Comparison of ENCODE assay signal across 8 cellular contexts in genomic region chr10:102231357-102232318, GRCh38. TPM values are rescaled to one million over a fixed set of nuclear protein-coding genes. Genes with fewer than 3 reads are reported as not detected.
DNase-seq lines count a peak whose midpoint lies in the region; ATAC-seq, FAIRE-seq and TF ChIP-seq lines count a peak whose summit lies in the region.

No MANE protein-coding gene starts in this region.

- H3K27me3 ChIP-seq in heart right ventricle (peaks cover 0 to 69% (median 36%) of the 10 kb centered on the region in 7 donors), small intestine (ENCODE audit: control insufficient read depth in 2 of 2, insufficient read depth in 2 of 2, low read length in 2 of 2) (peaks cover 0 to 6% of the 10 kb centered on the region in 2 donors)

- no peak for FAIRE-seq in GM19239 (lab: Jason Lieb, UNC)
- FAIRE-seq in small intestine (lab: Jason Lieb, UNC), result no peak

- peak; percentile 24 to 84 (median 66) for TF ChIP-seq CTCF in heart right ventricle (IDR thresholded peaks at IDR 0.05)

- H3K9me3 ChIP-seq in heart right ventricle (no peaks in the 10 kb centered on the region), small intestine (ENCODE audit: control insufficient read depth, low read depth) (no peaks in the 10 kb centered on the region)

- H3K27ac ChIP-seq in heart right ventricle, result no peak overlapping the region
- no peak overlapping the region for H3K27ac ChIP-seq in small intestine (ENCODE audit: low read depth in 1 of 2, low read length in 1 of 2)

- H3K36me3 ChIP-seq in heart right ventricle (no peaks in the 10 kb centered on the region), small intestine (ENCODE audit: control insufficient read depth in 2 of 2, insufficient read depth in 2 of 2, low read length in 2 of 2) (no peaks in the 10 kb centered on the region)

- peaks cover 5 to 40% (median 18%) of the 10 kb centered on the region in 9 donors for H3K4me1 ChIP-seq in heart right ventricle
- H3K4me1 ChIP-seq in small intestine (ENCODE audit: control insufficient read depth in 2 of 2, insufficient read depth in 1 of 2, low read depth in 1 of 2, low read length in 1 of 2), result peaks cover 2 to 3% of the 10 kb centered on the region in 2 donors

- H3K4me3 ChIP-seq in heart right ventricle (peak overlapping the region; percentile 13 to 57 (median 42)), small intestine (ENCODE audit: low read depth in 1 of 2, low read length in 2 of 2) (peak overlapping the region in 1 of 2 donors; percentile 49)

- ATAC-seq in heart right ventricle, result peak in 7 of 8 donors; percentile 10 to 48 (median 33)

- DNase-seq in 8988T, result peak; percentile 95
- DNase-seq in GM19239 (ENCODE audit: insufficient read length, low spot score), result peak; percentile 67
- DNase-seq in RPMI8226, result peak; percentile 55
- peak; percentile 32 to 52 (median 42) for DNase-seq in activated naive CD4-positive, alpha-beta T cell (lab: John Stamatoyannopoulos, UW)
- peak; percentile 20 to 57 for DNase-seq in heart right ventricle
- DNase-seq in small intestine, result peak; percentile 61
- no peak for DNase-seq in kidney glomerular epithelial cell (lab: John Stamatoyannopoulos, UW)
- no peak for DNase-seq in LoVo (ENCODE audit: low spot score)

- 19 to 23% methylated on average over 74 to 76 of the region's 76 CpGs for WGBS in heart right ventricle, 2 donors
- 9 to 13% (median 10%) methylated on average over 57 to 76 of the region's 76 CpGs for WGBS in small intestine, 3 donors

- intact Hi-C loops in heart right ventricle (cut with DNase I), result loop anchor here in 7 of 10 donors (1.0 to 10.0 kb wide), 6 partner anchors 115 to 243 kb away; no protein-coding TSS in a partner anchor

RNA-seq across cellular contexts. Expression of gene ELOVL3, which starts 5.5 kb away (rescaled TPM):
- under 1 TPM in 3 of 10 donors, not detected in 7; 0.22 to 0.45 (median 0.30) TPM for total RNA-seq in heart right ventricle
- polyA plus RNA-seq in heart right ventricle (under 1 TPM in 1 of 2 donors, not detected in 1; 0.23 TPM), small intestine (under 1 TPM in 1 of 3 donors, not detected in 2; 0.42 TPM)

RNA-seq across cellular contexts. Expression of gene PITX3, which starts 9.7 kb away (rescaled TPM):
- 1 to 10 TPM in 4 of 10 donors, under 1 TPM in 6; 0.21 to 2.8 (median 0.86) TPM for total RNA-seq in heart right ventricle
- polyA plus RNA-seq in heart right ventricle (10 to 100 TPM in 1 of 2 donors, 1 to 10 TPM in 1; 1.8 to 10.4 TPM), small intestine (not detected)

RNA-seq across cellular contexts. Expression of gene GBF1, which starts 13.7 kb away (rescaled TPM):
- 10 to 100 TPM; 43.6 to 60.5 (median 50.7) TPM for total RNA-seq in heart right ventricle
- polyA plus RNA-seq in heart right ventricle (10 to 100 TPM; 20.7 to 25.6 TPM), small intestine (10 to 100 TPM; 13.2 to 20.4 (median 16.5) TPM)

Comparison
In these comparisons a context has a peak if more than half of its experiments do, and no peak if none do; other contexts are left out.
1. DNase-seq: peak in 8988T (single experiment), GM19239 (single experiment), RPMI8226 (single experiment), activated naive CD4-positive, alpha-beta T cell (4 of 4), heart right ventricle (2 of 2) and small intestine (single experiment); none in kidney glomerular epithelial cell (single experiment) and LoVo (single experiment).